Comparison of ENCODE assay signal across 20 cellular contexts in the genomic region with DNA sequence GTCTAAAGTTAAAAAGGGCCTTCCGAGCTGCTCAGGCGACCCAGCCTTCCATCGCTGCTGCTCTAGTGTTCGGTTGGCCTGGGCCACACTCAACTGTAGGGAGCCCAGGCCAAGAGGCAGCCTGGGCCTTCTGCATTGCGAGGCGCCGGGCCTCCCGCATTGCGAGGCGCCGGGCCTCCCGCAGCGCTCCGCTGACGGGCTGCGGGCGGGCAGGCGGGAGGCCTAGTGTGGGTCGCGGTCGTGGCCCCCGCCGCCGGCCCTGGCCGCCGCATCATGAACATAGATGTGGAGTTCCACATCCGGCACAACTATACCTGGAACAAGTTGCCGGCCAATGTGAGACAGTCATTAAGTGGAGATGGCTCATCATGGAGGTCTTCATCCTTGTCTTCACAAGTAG. TPM values are rescaled to one million over a fixed set of nuclear protein-coding genes. Genes with fewer than 3 reads are reported as not detected.
"Had no signal": no experiment of that assay in that cellular context is flagged by ENCODE, and none has a peak within 500 bp of the region (broad histone marks: within the 10 kb centered on the region; RNA-seq: fewer than 3 reads in every experiment).

No MANE protein-coding gene starts in this region.

- H3K4me1 ChIP-seq: psoas muscle, thyroid gland had no signal

- H3K9me3 Mint-ChIP-seq: naive B cell; stimulated activated effector memory CD8-positive, alpha-beta T cell treated with anti-CD3 and anti-CD28 coated beads, Interleukin-12 subunit alpha, Interleukin-12 subunit beta, amount 100 ng/mL, for 72 hours; type B pancreatic cell had no signal

- H3K4me3 ChIP-seq: dorsolateral prefrontal cortex, hepatocyte, psoas muscle, right lobe of liver, suprapubic skin, thyroid gland had no signal

- H3K27ac ChIP-seq: hepatocyte, psoas muscle, right lobe of liver, suprapubic skin, thyroid gland had no signal

- H3K27me3 ChIP-seq: dorsolateral prefrontal cortex, hepatocyte, right lobe of liver, suprapubic skin, thyroid gland had no signal

- H2AFZ ChIP-seq: hepatocyte had no signal

- ATAC-seq: psoas muscle; right lobe of liver; stimulated activated effector memory CD8-positive, alpha-beta T cell treated with anti-CD3 and anti-CD28 coated beads, Interleukin-12 subunit alpha, Interleukin-12 subunit beta, amount 100 ng/mL, for 72 hours; stimulated activated naive CD8-positive, alpha-beta T cell treated with anti-CD3 and anti-CD28 coated beads, Interleukin-15, Interleukin-2, amounts not matched to agents 100 U/mL and 50 U/mL, for 24 hours had no signal

- DNase-seq: cortex of kidney; dorsolateral prefrontal cortex; effector CD8-positive, alpha-beta T cell; foreskin melanocyte; mesendoderm; naive B cell; psoas muscle; retina; right lobe of liver; stimulated activated CD4-positive, alpha-beta T cell treated with anti-CD3 and anti-CD28 coated beads, Interleukin-4, amount 100 ng/mL, for 1 hour; stimulated activated CD8-positive, alpha-beta memory T cell treated with anti-CD3 and anti-CD28 coated beads, Interleukin-4, amount 100 ng/mL, for 48 hours; stimulated activated naive CD8-positive, alpha-beta T cell treated with anti-CD3 and anti-CD28 coated beads, Interleukin-15, Interleukin-2, amounts not matched to agents 100 U/mL and 50 U/mL, for 24 hours; thyroid gland had no signal

- H3K4me2 ChIP-seq: hepatocyte had no signal

- H3K27ac Mint-ChIP-seq: stimulated activated effector memory CD8-positive, alpha-beta T cell treated with anti-CD3 and anti-CD28 coated beads, Interleukin-12 subunit alpha, Interleukin-12 subunit beta, amount 100 ng/mL, for 72 hours; type B pancreatic cell had no signal

- H3K9me3 ChIP-seq: psoas muscle, right lobe of liver, suprapubic skin, thyroid gland had no signal

- H3K4me3 Mint-ChIP-seq: naive B cell; stimulated activated effector memory CD8-positive, alpha-beta T cell treated with anti-CD3 and anti-CD28 coated beads, Interleukin-12 subunit alpha, Interleukin-12 subunit beta, amount 100 ng/mL, for 72 hours; type B pancreatic cell had no signal

- H3K36me3 ChIP-seq: right lobe of liver, suprapubic skin, thyroid gland had no signal

- H3K27me3 Mint-ChIP-seq: naive B cell, type B pancreatic cell had no signal

RNA-seq across cellular contexts. Expression of gene PPIAL4G, which starts 48.3 kb away (rescaled TPM):
- total RNA-seq: kidney epithelial cell, lung microvascular endothelial cell, psoas muscle, right lobe of liver, suprapubic skin had no signal
- polyA plus RNA-seq: hepatocyte, liver, psoas muscle had no signal
